Comparison of ENCODE assay signal across 29 cellular contexts in genomic region chr7:43487731-43488073, GRCh38.
"Had no signal": no experiment of that assay in that cellular context is flagged by ENCODE, and none has a peak within 500 bp of the region (broad histone marks: within the 10 kb centered on the region; RNA-seq: fewer than 3 reads in every experiment).

No MANE protein-coding gene starts in this region.

- FAIRE-seq: small intestine, TTC549 had no signal

- DNase-seq: activated CD4-positive, alpha-beta T cell treated with anti-CD3 and anti-CD28 coated beads for 48 hours; activated CD4-positive, alpha-beta T cell treated with anti-CD3 and anti-CD28 coated beads, Interleukin-2, amount 50 U/mL, for 48 hours; activated CD8-positive, alpha-beta memory T cell treated with anti-CD3 and anti-CD28 coated beads for 24 hours; activated effector memory CD4-positive, alpha-beta T cell treated with Interleukin-2 at 50 U/mL for 16 hours; activated naive CD4-positive, alpha-beta T cell treated with Interleukin-2 at 50 U/mL for 16 hours; activated naive CD8-positive, alpha-beta T cell treated with anti-CD3 and anti-CD28 coated beads for 36 hours; adrenal gland; brain microvascular endothelial cell; caudate nucleus; foreskin fibroblast; heart left ventricle; lower lobe of right lung; mucosa of descending colon; retina; sigmoid colon; small intestine; stimulated activated CD4-positive, alpha-beta T cell treated with anti-CD3 and anti-CD28 coated beads, Interleukin-4, amount 100 ng/mL, for 24 hours; stimulated activated naive CD4-positive, alpha-beta T cell; T-helper 9 cell; tibial artery; upper lobe of right lung had no signal

- H3K9me3 ChIP-seq: adrenal gland, ascending aorta, heart left ventricle, lower lobe of right lung, mucosa of descending colon, neutrophil, prostate gland, sigmoid colon, suprapubic skin, tibial artery, upper lobe of right lung had no signal

- H3K27ac ChIP-seq: adrenal gland, ascending aorta, brain microvascular endothelial cell, heart left ventricle, lower lobe of right lung, neutrophil, prostate gland, sigmoid colon, suprapubic skin, tibial artery, upper lobe of right lung, VCaP had no signal

- H3K27me3 ChIP-seq: adrenal gland, ascending aorta, brain microvascular endothelial cell, heart left ventricle, neutrophil, sigmoid colon, suprapubic skin, tibial artery, upper lobe of right lung had no signal

- H3K36me3 ChIP-seq: adrenal gland, ascending aorta, brain microvascular endothelial cell, heart left ventricle, lower lobe of right lung, neutrophil, prostate gland, sigmoid colon, suprapubic skin, tibial artery, upper lobe of right lung had no signal

- ATAC-seq: esophagus mucosa; heart left ventricle; lower lobe of right lung; mucosa of descending colon; natural killer cell treated with Interleukin-12 subunit alpha and Interleukin-12 subunit beta and Interleukin-15 and Interleukin-18, amount 100 ng/mL, for 72 hours; upper lobe of right lung had no signal

- H3K4me3 ChIP-seq: adrenal gland, ascending aorta, heart left ventricle, lower lobe of right lung, mucosa of descending colon, prostate gland, sigmoid colon, suprapubic skin, tibial artery, upper lobe of right lung had no signal

- H3K4me1 ChIP-seq: prostate gland, suprapubic skin, upper lobe of right lung had no signal
